Comparison of ENCODE assay signal across 13 cellular contexts in genomic region chr6:38234934-38235678, GRCh38.
DNase-seq lines count a peak whose midpoint lies in the region; ATAC-seq and TF ChIP-seq lines count a peak whose summit lies in the region.
"Had no signal": no experiment of that assay in that cellular context is flagged by ENCODE, and none has a peak within 500 bp of the region (broad histone marks: within the 10 kb centered on the region; RNA-seq: fewer than 3 reads in every experiment).

No MANE protein-coding gene starts in this region.

- no peak overlapping the region for H2AK5ac ChIP-seq in mesendoderm (ENCODE audit: low read length)

- H3K27me3 Mint-ChIP-seq in GM23338 (ENCODE audit: insufficient read depth, low read depth, poor library complexity) = no peaks in the 10 kb centered on the region

- no peak for DNase-seq in GM23338 (ENCODE audit: low spot score)
- no peak for DNase-seq in mesendoderm
- DNase-seq in A673 (ENCODE audit: low spot score) = no peak
- no peak for DNase-seq in left colon
- DNase-seq in Peyer's patch = no peak
- DNase-seq: activated CD4-positive, CD25-positive, alpha-beta regulatory T cell; activated naive CD4-positive, alpha-beta T cell treated with anti-CD3 and anti-CD28 coated beads, Interleukin-2, amount 50 U/mL, for 16 hours; DMS79 treated with DMSO at 0.1 percent for 48 hours; HFFc6; hippocampal formation had no signal

- TF ChIP-seq CTCF in GM23338 (conservative IDR thresholded peaks at IDR 0.05; ENCODE audit: low read depth in 2 of 2) = no peak
- TF ChIP-seq CTCF in A673 (conservative IDR thresholded peaks at IDR 0.05; ENCODE audit: low read depth, low read length) = no peak
- no peak for TF ChIP-seq CTCF in Peyer's patch (IDR thresholded peaks at IDR 0.05)

- no peaks in the 10 kb centered on the region for H3F3A ChIP-seq in GM23338 (replicated peaks; ENCODE audit: low read depth)

- no peak overlapping the region for H4K8ac ChIP-seq in mesendoderm (ENCODE audit: low read depth, low read length)

- no peaks in the 10 kb centered on the region for H3K79me1 ChIP-seq in mesendoderm (ENCODE audit: low read length)

- H3K27ac ChIP-seq in GM23338 (ENCODE audit: low read depth) (peak overlapping the region; percentile 46; the same call in 1 of the 2 replicates), mesendoderm (ENCODE audit: low read depth, low read length) (peak overlapping the region; percentile 3), A673 (ENCODE audit: low read depth, low read length, poor library complexity, severe bottlenecking) (no peak overlapping the region), Peyer's patch (no peak overlapping the region)
- H3K27ac ChIP-seq: suprapubic skin had no signal

- no peaks in the 10 kb centered on the region for H3K36me3 ChIP-seq in GM23338 (ENCODE audit: insufficient read depth)
- H3K36me3 ChIP-seq in mesendoderm (ENCODE audit: control insufficient read depth, insufficient read depth, low read length) = no peaks in the 10 kb centered on the region
- H3K36me3 ChIP-seq in A673 (ENCODE audit: insufficient read depth, low read length, poor library complexity, severe bottlenecking) = no peaks in the 10 kb centered on the region
- no peaks in the 10 kb centered on the region for H3K36me3 ChIP-seq in Peyer's patch
- H3K36me3 ChIP-seq: suprapubic skin had no signal

- H3K4me2 ChIP-seq in GM23338 = peak overlapping the region; percentile 8
- H3K4me2 ChIP-seq in mesendoderm (ENCODE audit: low read length) = no peak overlapping the region

- peak overlapping the region; percentile 69 for H2BK5ac ChIP-seq in mesendoderm (ENCODE audit: low read length)

- H3K9ac ChIP-seq in mesendoderm (ENCODE audit: low read length) = peak overlapping the region; percentile 28

- peak overlapping the region; percentile 97 for H2BK15ac ChIP-seq in mesendoderm (replicated peaks; ENCODE audit: low read depth)

- POLR2A ChIA-PET in A673 (lab: Charles Lee; ENCODE audit: low non-redundant PET) = no interaction called here

- no peaks in the 10 kb centered on the region for H3K9me2 ChIP-seq in GM23338 (ENCODE audit: insufficient read depth)

- intact Hi-C loops in A673 (cut with micrococcal nuclease; ENCODE audit: unreplicated experiment) = no loop called here
- intact Hi-C loops in left colon (cut with DNase I, micrococcal nuclease) = no loop called here

- no peaks in the 10 kb centered on the region for H3K79me2 ChIP-seq in GM23338 (replicated peaks; ENCODE audit: insufficient read depth)
- no peaks in the 10 kb centered on the region for H3K79me2 ChIP-seq in mesendoderm (ENCODE audit: control insufficient read depth, insufficient read depth, low read length)

- peaks cover 52% of the 10 kb centered on the region for H3K4me1 Mint-ChIP-seq in GM23338

- H3K4me3 ChIP-seq in GM23338 (no peak overlapping the region), mesendoderm (ENCODE audit: low read length) (no peak overlapping the region), A673 (ENCODE audit: low read depth, low read length, poor library complexity, severe bottlenecking) (no peak overlapping the region), Peyer's patch (no peak overlapping the region)
- H3K4me3 ChIP-seq: suprapubic skin had no signal

- no TSS peak for BruUV-seq in A673 (replicated peaks; lab: Mats Ljungman, UMichigan)

- H3K27me3 ChIP-seq in GM23338 (ENCODE audit: insufficient read depth) = no peaks in the 10 kb centered on the region
- no peaks in the 10 kb centered on the region for H3K27me3 ChIP-seq in mesendoderm (ENCODE audit: insufficient read depth, low read length, poor library complexity)
- H3K27me3 ChIP-seq in A673 (replicated peaks; ENCODE audit: insufficient read depth, low read depth, low read length, poor library complexity) = no peaks in the 10 kb centered on the region
- H3K27me3 ChIP-seq in Peyer's patch = no peaks in the 10 kb centered on the region
- H3K27me3 ChIP-seq: suprapubic skin had no signal

- no peak for TF ChIP-seq POLR2A in Peyer's patch (IDR thresholded peaks at IDR 0.05)

- no peaks in the 10 kb centered on the region for H3K9me3 Mint-ChIP-seq in GM23338
- H3K9me3 Mint-ChIP-seq: HFFc6 had no signal

- whole genome bisulfite sequencing in mesendoderm (ENCODE audit: extremely low coverage, insufficient coverage, low lambda C conversion rate) = no CpG with 5 or more reads among the region's 4 CpGs

- no peak overlapping the region for H3K4me3 Mint-ChIP-seq in GM23338
- H3K4me3 Mint-ChIP-seq: HFFc6 had no signal

- H3K4me1 ChIP-seq in GM23338 (ENCODE audit: insufficient read depth) = peaks cover 44% of the 10 kb centered on the region
- H3K4me1 ChIP-seq in mesendoderm (ENCODE audit: control insufficient read depth, low read depth, low read length) = peaks cover 6% of the 10 kb centered on the region
- H3K4me1 ChIP-seq in A673 (ENCODE audit: insufficient read depth, low read length, poor library complexity, severe bottlenecking) = no peaks in the 10 kb centered on the region
- H3K4me1 ChIP-seq in Peyer's patch = no peaks in the 10 kb centered on the region
- H3K4me1 ChIP-seq: suprapubic skin had no signal

- CTCF ChIA-PET in A673 (lab: Charles Lee) = no interaction called here

- no peak overlapping the region for H4K5ac ChIP-seq in mesendoderm (ENCODE audit: low read length)

- no peak overlapping the region for H2AFZ ChIP-seq in GM23338

- H3K27ac Mint-ChIP-seq in GM23338 = peak overlapping the region; percentile 36; the same call in 1 of the 2 replicates
- H3K27ac Mint-ChIP-seq: HFFc6 had no signal

- peak overlapping the region; percentile 69 for H3K56ac ChIP-seq in mesendoderm (ENCODE audit: low read length)

- H3K18ac ChIP-seq in mesendoderm (ENCODE audit: low read length) = peak overlapping the region; percentile 71

- peak overlapping the region; percentile 87 for H3K23ac ChIP-seq in mesendoderm (ENCODE audit: low read length)

- H3K9me3 ChIP-seq in A673 (ENCODE audit: low read depth, low read length, poor library complexity, severe bottlenecking) (no peaks in the 10 kb centered on the region), Peyer's patch (no peaks in the 10 kb centered on the region)
- H3K9me3 ChIP-seq: suprapubic skin had no signal

- H2BK120ac ChIP-seq in mesendoderm (ENCODE audit: low read depth, low read length) = no peak overlapping the region

- H3K4ac ChIP-seq in mesendoderm (ENCODE audit: low read depth, low read length) = peak overlapping the region; percentile 20

- no peaks in the 10 kb centered on the region; the same call in 1 of the 2 replicates for H4K20me1 ChIP-seq in GM23338 (replicated peaks; ENCODE audit: insufficient read depth)

- no peaks in the 10 kb centered on the region for H3K36me3 Mint-ChIP-seq in GM23338 (ENCODE audit: low read depth)

- ATAC-seq in GM19025 (IDR thresholded peaks at IDR 0.05; ENCODE audit: low read depth, unreplicated experiment) (peak; percentile 80), GM23338 (peak; percentile 62), HG03460 (IDR thresholded peaks at IDR 0.05; ENCODE audit: unreplicated experiment) (peak; percentile 84), left colon (no peak)

TF ChIP-seq in GM23338, 12 proteins besides CTCF, POLR2A, EP300 and RAD21 (continues in another document):
- TF ChIP-seq STAT1 (IDR thresholded peaks at IDR 0.05; ENCODE audit: unreplicated experiment) = no peak

Comparison
In these comparisons a context has a peak if more than half of its experiments do, and no peak if none do; other contexts are left out.
1. H3K27ac ChIP-seq: peak in GM23338 (single experiment) and mesendoderm (single experiment); none in A673 (single experiment) and Peyer's patch (0 of 4).